ENCODE assay signal across 25 cellular contexts in the genomic region with DNA sequence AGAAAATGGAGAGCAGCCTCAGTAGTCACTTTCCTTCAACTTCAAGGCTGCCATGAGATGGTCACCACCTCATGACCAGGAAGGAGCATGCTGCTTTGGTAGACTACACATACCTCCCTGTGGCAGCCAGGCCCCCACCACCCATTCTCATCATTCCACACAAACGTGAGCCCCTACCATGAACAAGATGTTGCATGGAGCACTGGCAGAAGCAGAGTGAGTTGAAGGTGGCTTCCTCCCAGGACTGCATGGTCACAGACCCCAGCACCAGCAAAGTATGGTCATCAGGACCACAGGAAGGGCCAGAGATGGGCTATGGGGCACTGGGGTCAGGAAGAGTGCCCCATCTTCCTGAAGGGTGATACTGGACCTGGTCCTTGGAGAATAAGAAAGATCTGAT.
"Had no signal": no experiment of that assay in that cellular context is flagged by ENCODE, and none has a peak within 500 bp of the region (broad histone marks: within the 10 kb centered on the region; RNA-seq: fewer than 3 reads in every experiment).

No MANE protein-coding gene starts in this region.

- H3K9me3 Mint-ChIP-seq: nephron; stimulated activated effector memory CD8-positive, alpha-beta T cell treated with anti-CD3 and anti-CD28 coated beads, Interleukin-12 subunit alpha, Interleukin-12 subunit beta, amount 100 ng/mL, for 72 hours; stimulated activated naive B cell treated with anti-CD40 and anti-IgM and Interleukin-4, amounts not matched to agents 10 μg/mL and 1 μg/mL and 100 μg/mL, for 72 hours; stimulated activated naive CD8-positive, alpha-beta T cell treated with anti-CD3 and anti-CD28 coated beads, Interleukin-15, Interleukin-2, amounts not matched to agents 100 ng/mL and 50 ng/mL, for 24 hours; type B pancreatic cell had no signal

- H3K36me3 ChIP-seq: pancreas, prostate gland, right lobe of liver, sigmoid colon, stomach, thoracic aorta, tibial artery, transverse colon, upper lobe of right lung, uterus had no signal

- H3K27ac ChIP-seq: pancreas, prostate gland, right lobe of liver, sigmoid colon, stomach, thoracic aorta, tibial artery, transverse colon, upper lobe of right lung, uterus had no signal

- H3K4me3 ChIP-seq: pancreas, prostate gland, right lobe of liver, sigmoid colon, stomach, thoracic aorta, tibial artery, transverse colon, upper lobe of right lung, uterus had no signal

- H3K27me3 ChIP-seq: pancreas, right lobe of liver, upper lobe of right lung, uterus had no signal

- H3K9me3 ChIP-seq: pancreas, prostate gland, right lobe of liver, sigmoid colon, stomach, thoracic aorta, tibial artery, transverse colon, upper lobe of right lung, uterus had no signal

- H3K36me3 Mint-ChIP-seq: naive thymus-derived CD4-positive, alpha-beta T cell; stimulated activated effector memory CD8-positive, alpha-beta T cell treated with anti-CD3 and anti-CD28 coated beads, Interleukin-12 subunit alpha, Interleukin-12 subunit beta, amount 100 ng/mL, for 72 hours; stimulated activated naive B cell treated with anti-CD40 and anti-IgM and Interleukin-4, amounts not matched to agents 10 μg/mL and 1 μg/mL and 100 μg/mL, for 72 hours; type B pancreatic cell had no signal

- ATAC-seq: naive thymus-derived CD4-positive, alpha-beta T cell; pancreas; right cardiac atrium; right lobe of liver; stimulated activated effector memory CD8-positive, alpha-beta T cell treated with anti-CD3 and anti-CD28 coated beads, Interleukin-12 subunit alpha, Interleukin-12 subunit beta, amount 100 ng/mL, for 72 hours; stimulated activated naive B cell treated with anti-CD40 and anti-IgM and Interleukin-4, amounts not matched to agents 10 μg/mL and 1 μg/mL and 100 μg/mL, for 72 hours; upper lobe of right lung had no signal

- H3K4me1 ChIP-seq: pancreas, prostate gland, sigmoid colon, stomach, tibial artery, transverse colon, upper lobe of right lung, uterus had no signal

- H3K4me3 Mint-ChIP-seq: naive thymus-derived CD4-positive, alpha-beta T cell; nephron; stimulated activated effector memory CD8-positive, alpha-beta T cell treated with anti-CD3 and anti-CD28 coated beads, Interleukin-12 subunit alpha, Interleukin-12 subunit beta, amount 100 ng/mL, for 72 hours; stimulated activated naive B cell treated with anti-CD40 and anti-IgM and Interleukin-4, amounts not matched to agents 10 μg/mL and 1 μg/mL and 100 μg/mL, for 72 hours; stimulated activated naive CD8-positive, alpha-beta T cell treated with anti-CD3 and anti-CD28 coated beads, Interleukin-15, Interleukin-2, amounts not matched to agents 100 ng/mL and 50 ng/mL, for 24 hours; type B pancreatic cell had no signal

- H3K27ac Mint-ChIP-seq: naive thymus-derived CD4-positive, alpha-beta T cell; nephron; stimulated activated effector memory CD8-positive, alpha-beta T cell treated with anti-CD3 and anti-CD28 coated beads, Interleukin-12 subunit alpha, Interleukin-12 subunit beta, amount 100 ng/mL, for 72 hours; stimulated activated naive B cell treated with anti-CD40 and anti-IgM and Interleukin-4, amounts not matched to agents 10 μg/mL and 1 μg/mL and 100 μg/mL, for 72 hours; stimulated activated naive CD8-positive, alpha-beta T cell treated with anti-CD3 and anti-CD28 coated beads, Interleukin-15, Interleukin-2, amounts not matched to agents 100 ng/mL and 50 ng/mL, for 24 hours; type B pancreatic cell had no signal

- DNase-seq: naive thymus-derived CD4-positive, alpha-beta T cell; occipital lobe; pancreas; retina; right cardiac atrium; right lobe of liver; sigmoid colon; small intestine; stimulated activated CD4-positive, alpha-beta T cell treated with anti-CD3 and anti-CD28 coated beads, Interleukin-15, amount 100 ng/mL, for 24 hours; stimulated activated CD4-positive, alpha-beta T cell treated with anti-CD3 and anti-CD28 coated beads, Interleukin-2, amount 100 ng/mL, for 24 hours; stimulated activated CD4-positive, alpha-beta T cell treated with anti-CD3 and anti-CD28 coated beads, Interleukin-2, amount 100 ng/mL, for 48 hours; stimulated activated CD4-positive, alpha-beta T cell treated with anti-CD3 and anti-CD28 coated beads, Interleukin-4, amount 100 ng/mL, for 24 hours; stimulated activated naive B cell treated with anti-CD40 and anti-IgM and Interleukin-4, amounts not matched to agents 10 μg/mL and 1 μg/mL and 100 μg/mL, for 72 hours; stimulated activated naive CD4-positive, alpha-beta T cell treated with Interleukin-2 at 50 U/mL for 16 hours; stomach; tibial artery; transverse colon; upper lobe of right lung; uterus had no signal

- H3K4me1 Mint-ChIP-seq: naive thymus-derived CD4-positive, alpha-beta T cell; nephron; stimulated activated effector memory CD8-positive, alpha-beta T cell treated with anti-CD3 and anti-CD28 coated beads, Interleukin-12 subunit alpha, Interleukin-12 subunit beta, amount 100 ng/mL, for 72 hours; stimulated activated naive B cell treated with anti-CD40 and anti-IgM and Interleukin-4, amounts not matched to agents 10 μg/mL and 1 μg/mL and 100 μg/mL, for 72 hours had no signal
